ENCODE assay signal across 9 cellular contexts in genomic region chr17:19470529-19471261, GRCh38. TPM values are rescaled to one million over a fixed set of nuclear protein-coding genes. Genes with fewer than 3 reads are reported as not detected.
DNase-seq lines count a peak whose midpoint lies in the region; ATAC-seq and TF ChIP-seq lines count a peak whose summit lies in the region.
"Had no signal": no experiment of that assay in that cellular context is flagged by ENCODE, and none has a peak within 500 bp of the region (broad histone marks: within the 10 kb centered on the region; RNA-seq: fewer than 3 reads in every experiment).

No MANE protein-coding gene starts in this region.

- H3K27ac ChIP-seq in lower lobe of right lung (peak overlapping the region; percentile 58), transverse colon (peak overlapping the region; percentile 72 to 86 (median 82))

- H3K27me3 ChIP-seq in lower lobe of right lung (ENCODE audit: low read depth): no peaks in the 10 kb centered on the region
- no peaks in the 10 kb centered on the region for H3K27me3 ChIP-seq in transverse colon

- H3K36me3 ChIP-seq in lower lobe of right lung (no peaks in the 10 kb centered on the region), transverse colon (no peaks in the 10 kb centered on the region)

- peak; percentile 59 to 74 for ATAC-seq in lower lobe of right lung
- ATAC-seq in HG03139 (IDR thresholded peaks at IDR 0.05; ENCODE audit: unreplicated experiment): no peak

- TF ChIP-seq POLR2A in transverse colon (IDR thresholded peaks at IDR 0.05): no peak

- intact Hi-C loops in lower lobe of right lung (cut with DNase I): no loop called here
- intact Hi-C loops in transverse colon (cut with DNase I; ENCODE audit: low total_unique reads): no loop called here

- H3K9me3 ChIP-seq in lower lobe of right lung (no peaks in the 10 kb centered on the region), transverse colon (no peaks in the 10 kb centered on the region)

- peak overlapping the region; percentile 47 for H3K4me3 ChIP-seq in choroid plexus epithelial cell (ENCODE audit: low read depth, low read length)
- H3K4me3 ChIP-seq in lower lobe of right lung: peak overlapping the region; percentile 23
- peak overlapping the region in 2 of 4 donors; percentile 0 to 14 for H3K4me3 ChIP-seq in transverse colon

- 43 to 68% methylated on average over 7 to 29 of the region's 29 CpGs for WGBS in transverse colon (ENCODE audit: low coverage in 1 of 2), 2 donors

- in situ Hi-C loops in transverse colon (cut with MboI; ENCODE audit: low pct_ligation_motif_present in 1 of 4, low pct_unique_long_range_greater_than_20kb in 1 of 4, low sequenced_read_pairs in 3 of 4) (no loop called here), KBM-7 (cut with MboI; ENCODE audit: low pct_unique_long_range_greater_than_20kb, low sequenced_read_pairs) (no loop called here)

- TF ChIP-seq EP300 in transverse colon (IDR thresholded peaks at IDR 0.05; ENCODE audit: low read depth): no peak

- TF ChIP-seq CTCF in choroid plexus epithelial cell (conservative IDR thresholded peaks at IDR 0.05; ENCODE audit: low read depth, low read length) (no peak), lower lobe of right lung (IDR thresholded peaks at IDR 0.05) (no peak), transverse colon (IDR thresholded peaks at IDR 0.05) (no peak)

- H3K4me1 ChIP-seq in lower lobe of right lung (no peaks in the 10 kb centered on the region), transverse colon (peaks cover 0 to 6% (median 0%) of the 10 kb centered on the region in 4 donors)

- DNase-seq in DMS 273 (lab: John Stamatoyannopoulos, UW; ENCODE audit: unreplicated experiment) (peak; percentile 73), DMS 273 treated with DMSO at 0.1 percent for 48 hours (lab: John Stamatoyannopoulos, UW) (no peak), choroid plexus epithelial cell (ENCODE audit: low read depth) (peak; percentile 57), lower lobe of right lung (peak; percentile 53), transverse colon (peak; percentile 63), KBM-7 (no peak)
- no peak for DNase-seq in activated effector memory CD4-positive, alpha-beta T cell treated with anti-CD3 and anti-CD28 coated beads, Interleukin-2, amount 50 U/mL, for 16 hours
- DNase-seq: 8988T had no signal

RNA-seq across cellular contexts. Expression of gene RNF112, which starts 59.7 kb away (rescaled TPM):
- total RNA-seq in lower lobe of right lung (1.8 TPM), transverse colon (1 to 10 TPM; 2.2 to 7.2 (median 3.9) TPM)

Comparison
In these comparisons a context has a peak if more than half of its experiments do, and no peak if none do; other contexts are left out.
1. DNase-seq: peak in DMS 273 (single experiment), choroid plexus epithelial cell (single experiment), lower lobe of right lung (single experiment) and transverse colon (single experiment); none in DMS 273 treated with DMSO at 0.1 percent for 48 hours (single experiment), activated effector memory CD4-positive, alpha-beta T cell treated with anti-CD3 and anti-CD28 coated beads, Interleukin-2, amount 50 U/mL, for 16 hours (single experiment) and KBM-7 (single experiment).